In genomic region chrX:103211012-103211715, GRCh38 we compare ENCODE assay signal across 8 cellular contexts. TPM values are rescaled to one million over a fixed set of nuclear protein-coding genes. Genes with fewer than 3 reads are reported as not detected.
DNase-seq lines count a peak whose midpoint lies in the region; ATAC-seq and TF ChIP-seq lines count a peak whose summit lies in the region.

No MANE protein-coding gene starts in this region.

- no peaks in the 10 kb centered on the region for H3K9me3 Mint-ChIP-seq in activated CD4-positive, alpha-beta T cell treated with anti-CD3 and anti-CD28 coated beads, Interleukin-2, amount 10 ng/mL, durations not matched to agents 24 days and 14 days
- H3K9me3 Mint-ChIP-seq in endothelial cell (ENCODE audit: unreplicated experiment) = no peaks in the 10 kb centered on the region

- peaks cover 5% of the 10 kb centered on the region for H3K4me1 Mint-ChIP-seq in activated CD4-positive, alpha-beta T cell treated with anti-CD3 and anti-CD28 coated beads, Interleukin-2, amount 10 ng/mL, durations not matched to agents 24 days and 14 days
- peaks cover 6% of the 10 kb centered on the region for H3K4me1 Mint-ChIP-seq in endothelial cell (ENCODE audit: unreplicated experiment)

- no peaks in the 10 kb centered on the region for H3K9me2 ChIP-seq in neural cell (ENCODE audit: insufficient read depth, low read length)

- CTCF ChIA-PET in AG04449 (lab: Yijun Ruan, JAX) = interaction anchor here (0.7 to 4.2 kb wide), 14 partner anchors 9 to 279 kb away, joined by 3 to 48 read pairs (median 6); no protein-coding TSS in a partner anchor

- no peak overlapping the region for H2AFZ ChIP-seq in neural cell (ENCODE audit: low read depth, low read length)

- no peak for DNase-seq in AG04449 (ENCODE audit: low read depth, low spot score)
- DNase-seq in GM06990 (ENCODE audit: extremely low read depth, insufficient read length) = no peak
- peak; percentile 38 for DNase-seq in NCI-H1092 treated with DMSO at 0.1 percent for 48 hours (lab: John Stamatoyannopoulos, UW)
- peak; percentile 79 for DNase-seq in activated CD4-positive, alpha-beta T cell treated with anti-CD3 and anti-CD28 coated beads, Interleukin-2, amount 10 ng/mL, durations not matched to agents 24 days and 14 days
- DNase-seq in endothelial cell (ENCODE audit: low spot score) = peak; percentile 45

- no peak for ATAC-seq in HG03469 (IDR thresholded peaks at IDR 0.05; ENCODE audit: unreplicated experiment)
- no peak for ATAC-seq in HG03571 (IDR thresholded peaks at IDR 0.05; ENCODE audit: unreplicated experiment)

- TF ChIP-seq RAD21 in neural cell (conservative IDR thresholded peaks at IDR 0.05) = peak; percentile 65

- no peak overlapping the region for H3K4me2 ChIP-seq in neural cell (ENCODE audit: low read length)

- POLR2A ChIA-PET in AG04449 (lab: Yijun Ruan, JAX) = no interaction called here

- H3K36me3 ChIP-seq in GM06990 (ENCODE audit: control insufficient read depth, insufficient read depth, low read length) = no peaks in the 10 kb centered on the region
- H3K36me3 ChIP-seq in neural cell (ENCODE audit: insufficient read depth, low read length) = no peaks in the 10 kb centered on the region

- H3K27me3 ChIP-seq in GM06990 (replicated peaks; ENCODE audit: control insufficient read depth, insufficient read depth, low read length) (no peaks in the 10 kb centered on the region), neural cell (ENCODE audit: insufficient read depth, low read depth, low read length) (no peaks in the 10 kb centered on the region)

- intact Hi-C loops in activated CD4-positive, alpha-beta T cell treated with anti-CD3 and anti-CD28 coated beads, Interleukin-2, amount 10 ng/mL, durations not matched to agents 24 days and 14 days (cut with micrococcal nuclease) = loop anchor here (1.0 to 10.0 kb wide), 3 partner anchors 37 to 253 kb away; partner anchors contain the start of gene BEX2

- H3K27ac ChIP-seq in neural cell (ENCODE audit: low read length) = no peak overlapping the region

- H3K27ac Mint-ChIP-seq in activated CD4-positive, alpha-beta T cell treated with anti-CD3 and anti-CD28 coated beads, Interleukin-2, amount 10 ng/mL, durations not matched to agents 24 days and 14 days = no peak overlapping the region
- no peak overlapping the region for H3K27ac Mint-ChIP-seq in endothelial cell (ENCODE audit: unreplicated experiment)

- peaks cover 2% of the 10 kb centered on the region for H3K36me3 Mint-ChIP-seq in activated CD4-positive, alpha-beta T cell treated with anti-CD3 and anti-CD28 coated beads, Interleukin-2, amount 10 ng/mL, durations not matched to agents 24 days and 14 days (ENCODE audit: low read depth)
- H3K36me3 Mint-ChIP-seq in endothelial cell (ENCODE audit: low read depth, unreplicated experiment) = no peaks in the 10 kb centered on the region

- no peak overlapping the region for H3K4me3 ChIP-seq in AG04449 (ENCODE audit: low read depth, low read length)
- H3K4me3 ChIP-seq in GM06990 (replicated peaks; ENCODE audit: low read depth, low read length) = no peak overlapping the region
- no peak overlapping the region for H3K4me3 ChIP-seq in neural cell (ENCODE audit: low read length)

- H3K27me3 Mint-ChIP-seq in activated CD4-positive, alpha-beta T cell treated with anti-CD3 and anti-CD28 coated beads, Interleukin-2, amount 10 ng/mL, durations not matched to agents 24 days and 14 days = peaks cover 2% of the 10 kb centered on the region
- no peaks in the 10 kb centered on the region for H3K27me3 Mint-ChIP-seq in endothelial cell (ENCODE audit: unreplicated experiment)

- no peaks in the 10 kb centered on the region for H4K20me1 ChIP-seq in neural cell (ENCODE audit: insufficient read depth)

- H3F3A ChIP-seq in neural cell (ENCODE audit: insufficient read depth, low read length, poor library complexity, severe bottlenecking) = no peaks in the 10 kb centered on the region

- TF ChIP-seq CTCF in AG04449 (IDR thresholded peaks at IDR 0.05; ENCODE audit: insufficient read depth, low read length, missing control alignments) (peak; percentile 16), GM06990 (IDR thresholded peaks at IDR 0.05; ENCODE audit: insufficient read depth, low read length, poor library complexity, severe bottlenecking) (peak; percentile 62), endothelial cell (IDR thresholded peaks at IDR 0.05; ENCODE audit: unreplicated experiment) (no peak), neural cell (IDR thresholded peaks at IDR 0.05; ENCODE audit: poor library complexity, severe bottlenecking) (peak; percentile 70)

- H3K9ac ChIP-seq in neural cell (ENCODE audit: low read length) = no peak overlapping the region

- no peak for TF ChIP-seq EP300 in neural cell (conservative IDR thresholded peaks at IDR 0.05; ENCODE audit: poor library complexity, severe bottlenecking)

- no peaks in the 10 kb centered on the region for H3K9me3 ChIP-seq in neural cell (ENCODE audit: low read length)

- H3K79me2 ChIP-seq in neural cell (replicated peaks; ENCODE audit: insufficient read depth, low read length) = peaks cover 5% of the 10 kb centered on the region

- H3K4me3 Mint-ChIP-seq in activated CD4-positive, alpha-beta T cell treated with anti-CD3 and anti-CD28 coated beads, Interleukin-2, amount 10 ng/mL, durations not matched to agents 24 days and 14 days = no peak overlapping the region
- H3K4me3 Mint-ChIP-seq in endothelial cell (ENCODE audit: unreplicated experiment) = no peak overlapping the region

TF ChIP-seq in neural cell, 6 proteins besides CTCF, POLR2A, EP300 and RAD21:
- TF ChIP-seq SMC3 (conservative IDR thresholded peaks at IDR 0.05; ENCODE audit: poor library complexity) (peak; percentile 73), REST (IDR thresholded peaks at IDR 0.05; ENCODE audit: borderline replicate concordance) (no peak)

RNA-seq across cellular contexts. Expression of gene BEX4, which starts 3.7 kb away (rescaled TPM):
- total RNA-seq in activated CD4-positive, alpha-beta T cell treated with anti-CD3 and anti-CD28 coated beads, Interleukin-2, amount 10 ng/mL, durations not matched to agents 24 days and 14 days = 4.2 and 5.9 TPM in 2 replicates
- total RNA-seq in endothelial cell (ENCODE audit: unreplicated experiment) = 85.0 TPM
- 383 and 417 TPM in 2 replicates for polyA plus RNA-seq in neural cell
- 123 and 142 TPM in 2 replicates for polyA minus RNA-seq in neural cell

RNA-seq across cellular contexts. Expression of gene TCEAL8, which starts 43.8 kb away (rescaled TPM):
- total RNA-seq in activated CD4-positive, alpha-beta T cell treated with anti-CD3 and anti-CD28 coated beads, Interleukin-2, amount 10 ng/mL, durations not matched to agents 24 days and 14 days = 22.1 and 23.5 TPM in 2 replicates
- 81.2 TPM for total RNA-seq in endothelial cell (ENCODE audit: unreplicated experiment)
- polyA plus RNA-seq in neural cell = 145 and 167 TPM in 2 replicates
- polyA minus RNA-seq in neural cell = 73.8 and 85.8 TPM in 2 replicates

Comparison
In these comparisons a context has a peak if more than half of its experiments do, and no peak if none do; other contexts are left out.
1. DNase-seq: peak in NCI-H1092 treated with DMSO at 0.1 percent for 48 hours (single experiment), activated CD4-positive, alpha-beta T cell treated with anti-CD3 and anti-CD28 coated beads, Interleukin-2, amount 10 ng/mL, durations not matched to agents 24 days and 14 days (single experiment) and endothelial cell (single experiment); none in AG04449 (single experiment) and GM06990 (single experiment).
2. RNA of gene BEX4, which starts 3.7 kb away (total RNA-seq): 85.0 TPM in endothelial cell (single experiment); 4.2 to 5.9 TPM in activated CD4-positive, alpha-beta T cell treated with anti-CD3 and anti-CD28 coated beads, Interleukin-2, amount 10 ng/mL, durations not matched to agents 24 days and 14 days; every median in the first group is over 10 times any median in the second.